22 cellular contexts compared by ENCODE assay signal in the genomic region with DNA sequence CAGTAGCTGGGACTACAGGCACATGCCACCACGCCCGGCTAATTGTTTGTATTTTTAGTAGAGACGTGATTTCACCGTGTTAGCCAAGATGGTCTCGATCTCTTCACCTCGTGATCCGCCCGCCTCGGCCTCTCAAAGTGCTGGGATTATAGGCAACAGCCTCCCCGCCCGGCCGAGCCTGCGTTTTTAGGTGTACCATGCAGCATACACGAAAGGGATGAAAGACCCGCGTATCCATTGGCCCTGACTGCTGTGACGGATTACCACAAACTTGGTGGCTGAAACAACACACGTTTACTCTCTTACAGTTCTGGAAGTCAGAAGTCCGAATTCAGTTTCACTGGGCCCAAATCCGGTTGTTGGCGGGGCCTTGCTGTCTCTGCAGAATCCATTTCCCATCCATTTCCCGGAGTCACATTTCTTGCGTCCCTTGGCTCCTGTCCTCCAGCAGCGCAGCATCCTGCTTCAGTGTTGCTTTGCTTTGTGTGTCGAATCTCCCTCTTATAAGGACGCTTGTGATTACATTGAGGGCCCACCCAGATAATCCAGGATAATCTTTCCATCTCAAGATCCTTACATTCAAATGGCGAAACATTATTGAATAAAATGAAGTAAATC. TPM values are rescaled to one million over a fixed set of nuclear protein-coding genes. Genes with fewer than 3 reads are reported as not detected.
"Had no signal": no experiment of that assay in that cellular context is flagged by ENCODE, and none has a peak within 500 bp of the region (broad histone marks: within the 10 kb centered on the region; RNA-seq: fewer than 3 reads in every experiment).

No MANE protein-coding gene starts in this region.

- H3K36me3 ChIP-seq: ovary, right lobe of liver, tibial nerve had no signal

- H3K9me3 ChIP-seq: mucosa of descending colon, ovary, right lobe of liver, testis, tibial nerve had no signal

- DNase-seq: effector memory CD4-positive, alpha-beta T cell; immature natural killer cell; left colon; mammary epithelial cell; mucosa of descending colon; naive thymus-derived CD8-positive, alpha-beta T cell; nucleus accumbens; ovary; stimulated activated CD4-positive, alpha-beta T cell treated with anti-CD3 and anti-CD28 coated beads, Interleukin-2, amount 100 ng/mL, for 24 hours; stimulated activated CD4-positive, alpha-beta T cell treated with anti-CD3 and anti-CD28 coated beads, Interleukin-4, amount 100 ng/mL, for 4 hours; stimulated activated naive B cell treated with anti-CD40 and anti-IgM and Interleukin-4, amounts not matched to agents 10 μg/mL and 1 μg/mL and 100 μg/mL, for 72 hours; stimulated activated naive CD8-positive, alpha-beta T cell treated with anti-CD3 and anti-CD28 coated beads, Interleukin-15, amount 100 ng/mL, for 72 hours; testis had no signal

- H3K27me3 ChIP-seq: ovary, right lobe of liver, testis had no signal

- H3K4me1 ChIP-seq: testis had no signal

- H3K27ac ChIP-seq: ovary, right lobe of liver, skin epidermis, testis, tibial nerve had no signal

- ATAC-seq: esophagus mucosa; left colon; mucosa of descending colon; naive thymus-derived CD8-positive, alpha-beta T cell; stimulated activated naive B cell treated with anti-CD40 and anti-IgM and Interleukin-4, amounts not matched to agents 10 μg/mL and 1 μg/mL and 100 μg/mL, for 72 hours; stimulated activated naive CD8-positive, alpha-beta T cell treated with anti-CD3 and anti-CD28 coated beads, Interleukin-15, amount 100 ng/mL, for 72 hours had no signal

- H3K4me3 ChIP-seq: mucosa of descending colon, ovary, right lobe of liver, skin epidermis, testis, tibial nerve had no signal

RNA-seq across cellular contexts. Expression of a gene that starts 8.3 kb away (rescaled TPM):
- total RNA-seq: fibroblast of lung; left colon; naive thymus-derived CD8-positive, alpha-beta T cell; neural crest cell; posterior vena cava; subcutaneous adipose tissue; urinary bladder had no signal
- polyA plus RNA-seq: fibroblast of lung, immature natural killer cell, urinary bladder had no signal

RNA-seq across cellular contexts. Expression of a gene that starts 44.8 kb away (rescaled TPM):
- total RNA-seq: fibroblast of lung; naive thymus-derived CD8-positive, alpha-beta T cell; neural crest cell; urinary bladder had no signal
- polyA plus RNA-seq: fibroblast of lung; immature natural killer cell; naive thymus-derived CD8-positive, alpha-beta T cell had no signal
